23 cellular contexts compared by ENCODE assay signal in the genomic region with DNA sequence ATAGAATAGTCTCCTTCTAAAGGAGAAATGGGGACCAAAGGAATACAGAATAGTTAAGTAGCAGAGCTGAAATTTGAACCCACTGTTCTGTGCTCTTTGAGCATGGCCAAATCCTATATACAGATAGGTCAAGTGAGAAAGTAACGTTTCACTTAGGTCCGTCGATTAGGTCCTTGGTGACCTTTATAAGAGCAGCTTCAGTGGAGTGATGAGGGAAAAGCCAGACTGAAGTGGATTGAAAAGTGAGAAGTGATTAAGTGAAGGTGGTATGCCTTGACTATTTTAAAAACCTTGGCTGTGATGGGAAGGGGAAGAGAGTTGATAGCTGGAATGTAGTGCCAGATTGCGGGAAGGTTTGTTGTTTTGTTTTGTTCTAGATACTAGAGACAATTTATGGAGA.
"Had no signal": no experiment of that assay in that cellular context is flagged by ENCODE, and none has a peak within 500 bp of the region (broad histone marks: within the 10 kb centered on the region; RNA-seq: fewer than 3 reads in every experiment).

No MANE protein-coding gene starts in this region.

- H3K4me1 ChIP-seq: SJSA1 had no signal

- H3K9me3 ChIP-seq: SJSA1 had no signal

- H3K27me3 ChIP-seq: SJSA1 had no signal

- H3K27ac ChIP-seq: SJSA1 had no signal

- ATAC-seq: activated CD8-positive, alpha-beta T cell treated with anti-CD3 and anti-CD28 coated beads, Interleukin-2, amount 10 ng/mL, durations not matched to agents 7 days and 5 days; K562; Panc1; SK-N-SH treated with all-trans-retinoic acid at 6 μM for 48 hours had no signal

- H3K4me3 ChIP-seq: K562, SJSA1 had no signal

- DNase-seq: activated CD4-positive, alpha-beta T cell treated with anti-CD3 and anti-CD28 coated beads for 48 hours; activated CD4-positive, alpha-beta T cell treated with anti-CD3 and anti-CD28 coated beads, Interleukin-2, amount 50 U/mL, for 4 hours; activated CD4-positive, CD25-positive, alpha-beta regulatory T cell treated with anti-CD3 and anti-CD28 coated beads, Interleukin-2, amount 50 U/mL, for 72 hours; activated CD8-positive, alpha-beta memory T cell treated with anti-CD3 and anti-CD28 coated beads, Interleukin-2, amount 50 U/mL, for 48 hours; activated CD8-positive, alpha-beta T cell treated with anti-CD3 and anti-CD28 coated beads, Interleukin-2, amount 10 ng/mL, durations not matched to agents 7 days and 5 days; activated effector memory CD4-positive, alpha-beta T cell treated with Interleukin-2 at 50 U/mL for 16 hours; activated naive CD4-positive, alpha-beta T cell; activated T-cell treated with anti-CD3 and anti-CD28 coated beads, Interleukin-2, amount 50 U/mL, for 1 hour; amygdala; Karpas-422; MM.1S; NCI-H1105; NCI-H1436; NCI-H187; NCI-H2081; NCI-H524; NCI-H82; RPMI8226; SHP77 had no signal
